8 cellular contexts compared by ENCODE assay signal in genomic region chrX:104136241-104137019, GRCh38. TPM values are rescaled to one million over a fixed set of nuclear protein-coding genes. Genes with fewer than 3 reads are reported as not detected.
DNase-seq lines count a peak whose midpoint lies in the region; ATAC-seq lines count a peak whose summit lies in the region.

No MANE protein-coding gene starts in this region.

- peak; percentile 90 for DNase-seq in Ammon's horn (ENCODE audit: low spot score)
- peak; percentile 64 for DNase-seq in NCI-H2171 (lab: John Stamatoyannopoulos, UW)
- peak; percentile 2 to 19 (median 8) for DNase-seq in activated CD4-positive, CD25-positive, alpha-beta regulatory T cell (lab: John Stamatoyannopoulos, UW)
- peak; percentile 70 for DNase-seq in cerebellum (ENCODE audit: low spot score)
- DNase-seq in kidney tubule cell (ENCODE audit: low spot score) = peak; percentile 84
- DNase-seq in stimulated activated CD4-positive, alpha-beta T cell treated with anti-CD3 and anti-CD28 coated beads, Interleukin-4, amount 100 ng/mL, for 24 hours = peak; percentile 62

- ATAC-seq in GM18870 (IDR thresholded peaks at IDR 0.05; ENCODE audit: unreplicated experiment) (peak; percentile 96), HG03108 (IDR thresholded peaks at IDR 0.05; ENCODE audit: unreplicated experiment) (peak; percentile 89)

RNA-seq across cellular contexts. Expression of gene SLC25A53, which starts 20.4 kb away (rescaled TPM):
- total RNA-seq in cerebellum = 18.0 TPM

RNA-seq across cellular contexts. Expression of gene ZCCHC18, which starts 24.1 kb away (rescaled TPM):
- 18.1 TPM for total RNA-seq in cerebellum

RNA-seq across cellular contexts. Expression of gene FAM199X, which starts 29.8 kb away (rescaled TPM):
- 55.7 TPM for total RNA-seq in cerebellum

Comparison
In these comparisons a context has a peak if more than half of its experiments do, and no peak if none do; other contexts are left out.
1. Peak in every context shown above with its lines: DNase-seq and ATAC-seq.
2. DNase-seq: peak in every context shown above with its lines; median percentile 90 in Ammon's horn; 84 in kidney tubule cell; 70 in cerebellum; 64 in NCI-H2171; 62 in stimulated activated CD4-positive, alpha-beta T cell treated with anti-CD3 and anti-CD28 coated beads, Interleukin-4, amount 100 ng/mL, for 24 hours; 8 in activated CD4-positive, CD25-positive, alpha-beta regulatory T cell.